Comparison of ENCODE assay signal across 30 cellular contexts in the genomic region with DNA sequence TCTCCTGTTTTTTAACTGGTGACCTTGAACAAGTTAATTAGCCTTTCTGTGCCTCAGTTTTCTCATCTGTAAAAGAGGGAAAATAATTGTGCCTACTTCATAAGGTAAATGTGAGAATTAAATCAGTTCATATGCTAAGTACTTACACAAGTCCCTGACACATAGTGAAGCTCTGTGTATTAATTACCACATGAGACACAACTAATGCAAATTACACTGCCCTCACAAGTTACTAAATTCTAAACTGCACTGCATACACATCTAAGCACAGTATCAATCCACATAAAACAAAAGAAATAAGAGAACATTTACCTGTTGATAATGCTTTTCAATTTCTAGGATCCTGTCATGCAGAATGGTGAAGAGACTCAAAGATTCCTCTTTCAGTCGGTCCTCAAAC. TPM values are rescaled to one million over a fixed set of nuclear protein-coding genes. Genes with fewer than 3 reads are reported as not detected.
"Had no signal": no experiment of that assay in that cellular context is flagged by ENCODE, and none has a peak within 500 bp of the region (broad histone marks: within the 10 kb centered on the region; RNA-seq: fewer than 3 reads in every experiment).

No MANE protein-coding gene starts in this region.

- DNase-seq: natural killer cell; occipital lobe; ovary; posterior cingulate gyrus; psoas muscle; right cardiac atrium; right lobe of liver; sigmoid colon; small intestine; stimulated activated CD4-positive, alpha-beta T cell treated with anti-CD3 and anti-CD28 coated beads, Interleukin-15, amount 100 ng/mL, for 24 hours; stimulated activated CD4-positive, alpha-beta T cell treated with anti-CD3 and anti-CD28 coated beads, Interleukin-2, amount 100 ng/mL, for 24 hours; stimulated activated CD4-positive, alpha-beta T cell treated with anti-CD3 and anti-CD28 coated beads, Interleukin-2, amount 100 ng/mL, for 48 hours; stimulated activated CD4-positive, alpha-beta T cell treated with anti-CD3 and anti-CD28 coated beads, Interleukin-4, amount 100 ng/mL, for 24 hours; stimulated activated naive B cell treated with anti-CD40 and anti-IgM and Interleukin-4, amounts not matched to agents 10 μg/mL and 1 μg/mL and 100 μg/mL, for 72 hours; stimulated activated naive CD4-positive, alpha-beta T cell treated with Interleukin-2 at 50 U/mL for 16 hours; stomach; thyroid gland; trophoblast cell; upper lobe of left lung had no signal

- H3K36me3 Mint-ChIP-seq: natural killer cell; neural progenitor cell; stimulated activated effector memory CD8-positive, alpha-beta T cell treated with anti-CD3 and anti-CD28 coated beads, Interleukin-12 subunit alpha, Interleukin-12 subunit beta, amount 100 ng/mL, for 72 hours had no signal

- H3K36me3 ChIP-seq: neural progenitor cell, ovary, right lobe of liver, sigmoid colon, stomach, thoracic aorta, thyroid gland, tibial nerve, upper lobe of left lung, vagina had no signal

- H3K9me3 Mint-ChIP-seq: natural killer cell; nephron; neural progenitor cell; stimulated activated effector memory CD8-positive, alpha-beta T cell treated with anti-CD3 and anti-CD28 coated beads, Interleukin-12 subunit alpha, Interleukin-12 subunit beta, amount 100 ng/mL, for 72 hours had no signal

- H3K27ac ChIP-seq: neural progenitor cell, ovary, parathyroid adenoma, psoas muscle, right lobe of liver, sigmoid colon, stomach, thoracic aorta, thyroid gland, tibial nerve, upper lobe of left lung, vagina had no signal

- H3K27me3 ChIP-seq: ovary, right lobe of liver, sigmoid colon, stomach, thyroid gland, tibial nerve, upper lobe of left lung, vagina had no signal

- H3K4me3 ChIP-seq: neural progenitor cell, ovary, psoas muscle, right lobe of liver, sigmoid colon, stomach, thoracic aorta, thyroid gland, tibial nerve, upper lobe of left lung, vagina had no signal

- H3K4me1 ChIP-seq: neural progenitor cell, parathyroid adenoma, psoas muscle, sigmoid colon, stomach, thyroid gland, tibial nerve, upper lobe of left lung, vagina had no signal

- H3K4me1 Mint-ChIP-seq: natural killer cell; nephron; stimulated activated effector memory CD8-positive, alpha-beta T cell treated with anti-CD3 and anti-CD28 coated beads, Interleukin-12 subunit alpha, Interleukin-12 subunit beta, amount 100 ng/mL, for 72 hours had no signal

- ATAC-seq: natural killer cell; psoas muscle; right cardiac atrium; right lobe of liver; stimulated activated effector memory CD8-positive, alpha-beta T cell treated with anti-CD3 and anti-CD28 coated beads, Interleukin-12 subunit alpha, Interleukin-12 subunit beta, amount 100 ng/mL, for 72 hours; stimulated activated naive B cell treated with anti-CD40 and anti-IgM and Interleukin-4, amounts not matched to agents 10 μg/mL and 1 μg/mL and 100 μg/mL, for 72 hours had no signal

- H3K4me3 Mint-ChIP-seq: natural killer cell; nephron; neural progenitor cell; stimulated activated effector memory CD8-positive, alpha-beta T cell treated with anti-CD3 and anti-CD28 coated beads, Interleukin-12 subunit alpha, Interleukin-12 subunit beta, amount 100 ng/mL, for 72 hours; stimulated activated naive B cell treated with anti-CD40 and anti-IgM and Interleukin-4, amounts not matched to agents 10 μg/mL and 1 μg/mL and 100 μg/mL, for 72 hours had no signal

- H3K27ac Mint-ChIP-seq: natural killer cell; nephron; neural progenitor cell; progenitor cell of endocrine pancreas; stimulated activated effector memory CD8-positive, alpha-beta T cell treated with anti-CD3 and anti-CD28 coated beads, Interleukin-12 subunit alpha, Interleukin-12 subunit beta, amount 100 ng/mL, for 72 hours; stimulated activated naive B cell treated with anti-CD40 and anti-IgM and Interleukin-4, amounts not matched to agents 10 μg/mL and 1 μg/mL and 100 μg/mL, for 72 hours had no signal

- H3K9me3 ChIP-seq: ovary, psoas muscle, right lobe of liver, sigmoid colon, stomach, thoracic aorta, thyroid gland, upper lobe of left lung, vagina had no signal

RNA-seq across cellular contexts. Expression of a gene that starts 22.5 kb away (rescaled TPM):
- total RNA-seq: natural killer cell, osteoblast, progenitor cell of endocrine pancreas, right lobe of liver, sigmoid colon, subcutaneous adipose tissue, thoracic aorta, ureter, vagina had no signal
